28 cellular contexts compared by ENCODE assay signal in genomic region chr5:32812399-32812798, GRCh38.
"Had no signal": no experiment of that assay in that cellular context is flagged by ENCODE, and none has a peak within 500 bp of the region (broad histone marks: within the 10 kb centered on the region; RNA-seq: fewer than 3 reads in every experiment).

No MANE protein-coding gene starts in this region.

- H3K4me1 ChIP-seq: breast epithelium had no signal

- H3K27me3 ChIP-seq: ascending aorta, breast epithelium, esophagus muscularis mucosa, gastroesophageal sphincter, heart right ventricle had no signal

- DNase-seq: activated CD4-positive, alpha-beta memory T cell treated with anti-CD3 and anti-CD28 coated beads for 36 hours; activated CD4-positive, alpha-beta T cell treated with anti-CD3 and anti-CD28 coated beads for 36 hours; activated CD4-positive, alpha-beta T cell treated with anti-CD3 and anti-CD28 coated beads, Interleukin-2, amount 10 ng/mL, durations not matched to agents 24 days and 14 days; activated CD4-positive, CD25-positive, alpha-beta regulatory T cell; activated CD4-positive, CD25-positive, alpha-beta regulatory T cell treated with anti-CD3 and anti-CD28 coated beads, Interleukin-2, amount 50 U/mL, for 72 hours; activated CD8-positive, alpha-beta memory T cell treated with anti-CD3 and anti-CD28 coated beads, Interleukin-2, amount 10 ng/mL, durations not matched to agents 7 days and 5 days; activated CD8-positive, alpha-beta memory T cell treated with anti-CD3 and anti-CD28 coated beads, Interleukin-2, amount 50 U/mL, for 48 hours; activated CD8-positive, alpha-beta T cell treated with anti-CD3 and anti-CD28 coated beads, Interleukin-2, amount 10 ng/mL, durations not matched to agents 7 days and 5 days; activated gamma-delta T cell; activated naive CD4-positive, alpha-beta T cell; activated naive CD4-positive, alpha-beta T cell treated with anti-CD3 and anti-CD28 coated beads, Interleukin-2, amount 10 ng/mL, durations not matched to agents 7 days and 5 days; activated naive CD8-positive, alpha-beta T cell treated with anti-CD3 and anti-CD28 coated beads, Interleukin-2, amount 10 ng/mL, durations not matched to agents 7 days and 5 days; activated T-cell treated with anti-CD3 and anti-CD28 coated beads for 4 hours; activated T-cell treated with anti-CD3 and anti-CD28 coated beads, Interleukin-2, amount 50 U/mL, for 24 hours; activated T-cell treated with anti-CD3 and anti-CD28 coated beads, Interleukin-2, amount 50 U/mL, for 72 hours; dorsolateral prefrontal cortex; effector memory CD4-positive, alpha-beta T cell; endodermal cell; erythroblast; foreskin melanocyte; heart right ventricle; T-helper 2 cell had no signal

- H3K27ac ChIP-seq: breast epithelium, dorsolateral prefrontal cortex, esophagus muscularis mucosa, gastroesophageal sphincter, heart right ventricle had no signal

- H3K36me3 ChIP-seq: ascending aorta, breast epithelium, esophagus muscularis mucosa, gastroesophageal sphincter, heart right ventricle had no signal

- H3K9me3 ChIP-seq: ascending aorta, breast epithelium, esophagus muscularis mucosa, gastroesophageal sphincter, heart right ventricle had no signal

- H3K4me3 ChIP-seq: ascending aorta, breast epithelium, coronary artery, dorsolateral prefrontal cortex, esophagus muscularis mucosa, gastroesophageal sphincter, heart right ventricle had no signal

- ATAC-seq: activated CD4-positive, alpha-beta T cell treated with anti-CD3 and anti-CD28 coated beads for 36 hours; activated CD8-positive, alpha-beta memory T cell treated with anti-CD3 and anti-CD28 coated beads, Interleukin-2, amount 10 ng/mL, durations not matched to agents 7 days and 5 days; activated CD8-positive, alpha-beta T cell treated with anti-CD3 and anti-CD28 coated beads, Interleukin-2, amount 10 ng/mL, durations not matched to agents 7 days and 5 days; activated naive CD4-positive, alpha-beta T cell treated with anti-CD3 and anti-CD28 coated beads, Interleukin-2, amount 50 U/mL, for 72 hours; activated T-cell treated with anti-CD3 and anti-CD28 coated beads, Interleukin-2, amount 50 U/mL, for 72 hours; gastroesophageal sphincter; heart right ventricle had no signal
